ENCODE assay signal across 11 cellular contexts in genomic region chr4:8507251-8507570, GRCh38.
DNase-seq lines count a peak whose midpoint lies in the region; ATAC-seq, FAIRE-seq and TF ChIP-seq lines count a peak whose summit lies in the region.
"Had no signal": no experiment of that assay in that cellular context is flagged by ENCODE, and none has a peak within 500 bp of the region (broad histone marks: within the 10 kb centered on the region; RNA-seq: fewer than 3 reads in every experiment).

No MANE protein-coding gene starts in this region.

- no TSS peak for BruUV-seq in IMR-90 (replicated peaks; lab: Mats Ljungman, UMichigan)

- H2AK5ac ChIP-seq in IMR-90 (ENCODE audit: low read depth, low read length): no peak overlapping the region
- peak overlapping the region; percentile 70; the same call in 1 of the 2 replicates for H2AK5ac ChIP-seq in H1 (ENCODE audit: low read depth, low read length)

- H3K4me2 ChIP-seq in IMR-90 (ENCODE audit: low read depth, low read length): no peak overlapping the region
- no peak overlapping the region for H3K4me2 ChIP-seq in H1 (ENCODE audit: insufficient read depth in 1 of 2, low read depth in 2 of 2, low read length in 2 of 2)

- H3K36me3 ChIP-seq in IMR-90 (ENCODE audit: control insufficient read depth, insufficient read depth, low read length) (no peaks in the 10 kb centered on the region), H1 (ENCODE audit: control insufficient read depth in 2 of 4, insufficient read depth in 4 of 4, low read length in 3 of 4) (no peaks in the 10 kb centered on the region), muscle layer of duodenum (ENCODE audit: control insufficient read depth in 1 of 2, insufficient read depth in 2 of 2, low read length in 2 of 2) (no peaks in the 10 kb centered on the region), tibial artery (no peaks in the 10 kb centered on the region)

- no peaks in the 10 kb centered on the region for H3K27me3 Mint-ChIP-seq in natural killer cell treated with Interleukin-12 subunit alpha and Interleukin-12 subunit beta and Interleukin-15 and Interleukin-18, amount 100 ng/mL, for 72 hours

- H3K27ac Mint-ChIP-seq in natural killer cell treated with Interleukin-12 subunit alpha and Interleukin-12 subunit beta and Interleukin-15 and Interleukin-18, amount 100 ng/mL, for 72 hours: no peak overlapping the region
- H3K27ac Mint-ChIP-seq: CD8-positive, alpha-beta memory T cell had no signal

- no peak for TF ChIP-seq RAD21 in IMR-90 (IDR thresholded peaks at IDR 0.05; ENCODE audit: low read length)
- TF ChIP-seq RAD21 in H1 (IDR thresholded peaks at IDR 0.05 in 1 of 2, conservative IDR thresholded peaks at IDR 0.05 in 1 of 2; ENCODE audit: low read depth in 2 of 2, low read length in 2 of 2): no peak

- H3K56ac ChIP-seq in IMR-90 (ENCODE audit: extremely low read depth, insufficient read depth, low read length): no peak overlapping the region
- H3K56ac ChIP-seq in H1 (replicated peaks; ENCODE audit: insufficient read length, low read depth, low read length): no peak overlapping the region

- H2BK120ac ChIP-seq in IMR-90 (ENCODE audit: low read depth, low read length) (no peak overlapping the region), H1 (replicated peaks; ENCODE audit: low read depth, low read length) (no peak overlapping the region)

- H3K9ac ChIP-seq in IMR-90 (ENCODE audit: low read depth, low read length) (peak overlapping the region; percentile 0; the same call in 1 of the 2 replicates), H1 (replicated peaks in 1 of 4; ENCODE audit: extremely low read depth in 1 of 4, low read depth in 3 of 4, low read length in 3 of 4) (no peak overlapping the region)

- POLR2A ChIA-PET in IMR-90 (lab: Charles Lee; ENCODE audit: unreplicated experiment): no interaction called here
- POLR2A ChIA-PET in H1 (lab: Charles Lee; ENCODE audit: partially characterized antibody): interaction anchor here (0.9 to 1.5 kb wide), 3 partner anchors 10 to 35 kb away, joined by 3 read pairs; no protein-coding TSS in a partner anchor

- no peaks in the 10 kb centered on the region for H3K9me3 Mint-ChIP-seq in natural killer cell treated with Interleukin-12 subunit alpha and Interleukin-12 subunit beta and Interleukin-15 and Interleukin-18, amount 100 ng/mL, for 72 hours

- dilution Hi-C loops in IMR-90 (cut with HindIII; ENCODE audit: low sequenced_read_pairs, unreplicated experiment): no loop called here

- no peaks in the 10 kb centered on the region for H3K9me1 ChIP-seq in IMR-90 (ENCODE audit: insufficient read depth, low read length)

- H3K36me3 Mint-ChIP-seq in natural killer cell treated with Interleukin-12 subunit alpha and Interleukin-12 subunit beta and Interleukin-15 and Interleukin-18, amount 100 ng/mL, for 72 hours: no peaks in the 10 kb centered on the region
- H3K36me3 Mint-ChIP-seq: CD8-positive, alpha-beta memory T cell had no signal

- peak overlapping the region; percentile 33 for H4K91ac ChIP-seq in IMR-90 (ENCODE audit: insufficient read depth, low read depth, low read length)
- peak overlapping the region; percentile 61 for H4K91ac ChIP-seq in H1 (replicated peaks; ENCODE audit: insufficient read length, low read length)

- WGBS in IMR-90 (ENCODE audit: extremely low coverage in 2 of 2, insufficient read length in 1 of 2), 2 experiments: 73% methylated on average over 8 of the region's 12 CpGs; no CpG with 5 or more reads in 1 of the 2 experiments
- 82% methylated on average over 12 of the region's 12 CpGs; no CpG with 5 or more reads in 1 of the 2 experiments for WGBS in H1 (ENCODE audit: extremely low coverage in 1 of 2, insufficient coverage in 1 of 2, insufficient read length in 1 of 2, insufficient replicate concordance in 2 of 2, low coverage in 1 of 2, low lambda C conversion rate in 2 of 2, missing lambda C conversion rate in 1 of 2), 2 experiments

- peak overlapping the region; percentile 76 for H2AK9ac ChIP-seq in IMR-90 (replicated peaks; ENCODE audit: low read depth, low read length, poor library complexity)

- ATAC-seq in IMR-90 (ENCODE audit: low read depth) (no peak), HG02870 (IDR thresholded peaks at IDR 0.05; ENCODE audit: unreplicated experiment) (no peak)
- no peak for ATAC-seq in natural killer cell treated with Interleukin-12 subunit alpha and Interleukin-12 subunit beta and Interleukin-15 and Interleukin-18, amount 100 ng/mL, for 72 hours

- H4K20me1 ChIP-seq in IMR-90 (ENCODE audit: insufficient read depth, low read length) (no peaks in the 10 kb centered on the region), H1 (replicated peaks in 1 of 2; ENCODE audit: control insufficient read depth in 1 of 2, insufficient read depth in 2 of 2, low read length in 2 of 2) (no peaks in the 10 kb centered on the region)

- no peak overlapping the region for H3K4me3 Mint-ChIP-seq in natural killer cell treated with Interleukin-12 subunit alpha and Interleukin-12 subunit beta and Interleukin-15 and Interleukin-18, amount 100 ng/mL, for 72 hours
- H3K4me3 Mint-ChIP-seq: CD8-positive, alpha-beta memory T cell had no signal

- H2BK15ac ChIP-seq in IMR-90 (ENCODE audit: low read depth, low read length) (peak overlapping the region; percentile 38; the same call in 1 of the 3 replicates), H1 (ENCODE audit: low read length) (0 out of 2 replicates have a peak overlapping the region, but pooled peaks have one; percentile 61)

- no peak overlapping the region for H3K4me3 ChIP-seq in IMR-90 (ENCODE audit: insufficient read depth, low read depth, low read length)
- no peak overlapping the region for H3K4me3 ChIP-seq in H1 (ENCODE audit: extremely low read depth in 1 of 4, insufficient read depth in 2 of 4, low read depth in 3 of 4, low read length in 4 of 4)
- H3K4me3 ChIP-seq in muscle layer of duodenum (ENCODE audit: low read depth in 1 of 2, low read length in 2 of 2): no peak overlapping the region
- H3K4me3 ChIP-seq in tibial artery: no peak overlapping the region

- H3K18ac ChIP-seq in IMR-90 (ENCODE audit: low read depth, low read length) (peak overlapping the region; percentile 14; the same call in 1 of the 2 replicates), H1 (ENCODE audit: extremely low read depth, low read length) (no peak overlapping the region; the same call in 1 of the 2 replicates)

- TF ChIP-seq EP300 in H1 (IDR thresholded peaks at IDR 0.05; ENCODE audit: borderline replicate concordance in 1 of 2, low read depth in 2 of 2, low read length in 2 of 2): no peak

- peaks cover 18% of the 10 kb centered on the region; the same call in 1 of the 2 replicates for H3K27me3 ChIP-seq in IMR-90 (ENCODE audit: control insufficient read depth, insufficient read depth, low read length)
- H3K27me3 ChIP-seq in H1 (replicated peaks in 1 of 4; ENCODE audit: control insufficient read depth in 3 of 4, extremely low read depth in 1 of 4, insufficient read depth in 3 of 4, low read length in 3 of 4): no peaks in the 10 kb centered on the region; a peak in 3 of 7 replicates
- H3K27me3 ChIP-seq in muscle layer of duodenum (ENCODE audit: low read depth, low read length): no peaks in the 10 kb centered on the region
- H3K27me3 ChIP-seq in tibial artery: no peaks in the 10 kb centered on the region

- H2AFZ ChIP-seq in IMR-90 (replicated peaks; ENCODE audit: low read length, poor library complexity) (peak overlapping the region; percentile 83), H1 (ENCODE audit: low read length) (no peak overlapping the region)

- intact Hi-C loops in IMR-90 (cut with micrococcal nuclease): loop anchor here (2.0 kb wide), 1 partner anchor 34 kb away; no protein-coding TSS in a partner anchor
- intact Hi-C loops in tibial artery (cut with DNase I; ENCODE audit: low total_unique reads): no loop called here

- TF ChIP-seq CTCF in IMR-90 (conservative IDR thresholded peaks at IDR 0.05; ENCODE audit: low read depth, low read length): no peak
- TF ChIP-seq CTCF in H1 (IDR thresholded peaks at IDR 0.05; ENCODE audit: control extremely low read depth in 1 of 3, insufficient read depth in 1 of 3, low read depth in 1 of 3, low read length in 3 of 3): no peak
- TF ChIP-seq CTCF in tibial artery (IDR thresholded peaks at IDR 0.05): no peak

- no peak for TF ChIP-seq POLR2A in IMR-90 (IDR thresholded peaks at IDR 0.05; ENCODE audit: low read depth, low read length)
- TF ChIP-seq POLR2A in H1 (IDR thresholded peaks at IDR 0.05; ENCODE audit: control extremely low read depth in 1 of 2, low read depth in 2 of 2, low read length in 2 of 2): no peak
- TF ChIP-seq POLR2A in GM12892 (IDR thresholded peaks at IDR 0.05; ENCODE audit: low read depth, low read length): no peak

- H3K4ac ChIP-seq in IMR-90 (ENCODE audit: low read depth, low read length): peak overlapping the region; percentile 31
- H3K4ac ChIP-seq in H1 (replicated peaks; ENCODE audit: insufficient read length, low read depth, low read length): peak overlapping the region; percentile 44

- H3K23me2 ChIP-seq in H1 (ENCODE audit: low read depth, low read length): no peaks in the 10 kb centered on the region

- H4K5ac ChIP-seq in IMR-90 (ENCODE audit: low read depth, low read length): peak overlapping the region; percentile 2; the same call in 1 of the 2 replicates
- H4K5ac ChIP-seq in H1 (ENCODE audit: insufficient read length, low read depth, low read length): no peak overlapping the region

- H3K9me3 ChIP-seq in IMR-90 (ENCODE audit: control insufficient read depth, insufficient read depth, low read length) (peaks cover 2% of the 10 kb centered on the region; the same call in 1 of the 2 replicates), H1 (ENCODE audit: insufficient read depth in 2 of 2, low read depth in 1 of 2, low read length in 1 of 2) (peaks cover 3% of the 10 kb centered on the region in 2 experiments; a peak in 3 of 4 replicates), muscle layer of duodenum (ENCODE audit: control insufficient read depth in 1 of 2, low read length in 2 of 2) (no peaks in the 10 kb centered on the region), tibial artery (no peaks in the 10 kb centered on the region)

- peak overlapping the region in 1 of 2 experiments; percentile 12; a peak in 1 of 4 replicates for H4K8ac ChIP-seq in IMR-90 (ENCODE audit: low read depth in 2 of 2, low read length in 2 of 2)
- no peak overlapping the region for H4K8ac ChIP-seq in H1 (ENCODE audit: extremely low read depth, insufficient read depth, low read length)

- no peaks in the 10 kb centered on the region for H3K79me2 ChIP-seq in H1 (ENCODE audit: control insufficient read depth in 1 of 2, insufficient read depth in 2 of 2, low read length in 2 of 2)

- H3K23ac ChIP-seq in IMR-90 (ENCODE audit: low read depth, low read length) (no peak overlapping the region), H1 (ENCODE audit: insufficient read length) (no peak overlapping the region)

- H2BK5ac ChIP-seq in IMR-90 (ENCODE audit: low read depth, low read length, poor library complexity, severe bottlenecking) (no peak overlapping the region), H1 (ENCODE audit: low read depth, low read length) (peak overlapping the region; percentile 75; the same call in 1 of the 2 replicates)

- DNase-seq in IMR-90 (no peak), H1 (ENCODE audit: low read depth in 1 of 2, low spot score in 2 of 2) (no peak), tibial artery (no peak), GM12892 (ENCODE audit: insufficient read length) (no peak), NCI-H748 treated with DMSO at 0.1 percent for 48 hours (lab: John Stamatoyannopoulos, UW) (no peak)
- no peak for DNase-seq in natural killer cell treated with Interleukin-12 subunit alpha and Interleukin-12 subunit beta and Interleukin-15 and Interleukin-18, amount 100 ng/mL, for 72 hours (ENCODE audit: low spot score)
- DNase-seq: CD8-positive, alpha-beta memory T cell; NCI-H446 treated with DMSO at 0.1 percent for 48 hours had no signal

- peaks cover 17% of the 10 kb centered on the region; the same call in 1 of the 2 replicates for H3K4me1 ChIP-seq in IMR-90 (ENCODE audit: control insufficient read depth, insufficient read depth, low read length)
- H3K4me1 ChIP-seq in H1 (replicated peaks in 1 of 4; ENCODE audit: control insufficient read depth in 3 of 4, insufficient read depth in 4 of 4, low read length in 3 of 4): peaks cover 6 to 24% (median 14%) of the 10 kb centered on the region in 4 experiments
- peaks cover 0 to 29% of the 10 kb centered on the region in 2 donors for H3K4me1 ChIP-seq in muscle layer of duodenum (ENCODE audit: control insufficient read depth in 1 of 2, insufficient read depth in 2 of 2, low read length in 2 of 2)
- H3K4me1 ChIP-seq in tibial artery: peaks cover 0 to 58% (median 36%) of the 10 kb centered on the region in 4 donors

- no peak overlapping the region for H2BK20ac ChIP-seq in IMR-90 (ENCODE audit: low read depth, low read length)
- 0 out of 2 replicates have a peak overlapping the region, but pooled peaks have one; percentile 90 for H2BK20ac ChIP-seq in H1 (ENCODE audit: low read length)

- peak overlapping the region; percentile 80; the same call in 1 of the 2 replicates for H2BK12ac ChIP-seq in H1 (ENCODE audit: low read depth, low read length)

- H3K79me1 ChIP-seq in IMR-90 (ENCODE audit: low read depth in 1 of 2, low read length in 2 of 2) (no peaks in the 10 kb centered on the region), H1 (ENCODE audit: low read depth, low read length) (no peaks in the 10 kb centered on the region)

- peak overlapping the region; percentile 70; the same call in 1 of the 2 replicates for H3K27ac ChIP-seq in IMR-90 (ENCODE audit: insufficient read depth, low read length)
- no peak overlapping the region for H3K27ac ChIP-seq in H1 (ENCODE audit: low read depth, low read length)
- H3K27ac ChIP-seq in muscle layer of duodenum (ENCODE audit: low read length): peak overlapping the region; percentile 16
- H3K27ac ChIP-seq in tibial artery: peak overlapping the region; percentile 67 to 84
- H3K27ac ChIP-seq: RWPE1 had no signal

- no peak for FAIRE-seq in H1 (lab: Jason Lieb, UNC)
- no peak for FAIRE-seq in GM12892 (lab: Jason Lieb, UNC)

- in situ Hi-C loops in IMR-90 (cut with MboI; ENCODE audit: low sequenced_read_pairs): no loop called here

- H3K14ac ChIP-seq in IMR-90 (replicated peaks; ENCODE audit: low read depth, low read length): no peak overlapping the region
- H3K14ac ChIP-seq in H1 (ENCODE audit: insufficient read length): no peak overlapping the region

- CTCF ChIA-PET in IMR-90 (lab: Yijun Ruan, JAX) (interaction anchor here (0.7 kb wide), 1 partner anchor 46 kb away, joined by 3 read pairs; no protein-coding TSS in a partner anchor), H1 (lab: Charles Lee; ENCODE audit: partially characterized antibody) (interaction anchor here (0.7 to 1.8 kb wide), 12 partner anchors 8 to 100 kb away, joined by 3 to 6 read pairs (median 3); no protein-coding TSS in a partner anchor)

- H3K4me1 Mint-ChIP-seq in natural killer cell treated with Interleukin-12 subunit alpha and Interleukin-12 subunit beta and Interleukin-15 and Interleukin-18, amount 100 ng/mL, for 72 hours (ENCODE audit: low read depth in 2 of 2): no peaks in the 10 kb centered on the region
- H3K4me1 Mint-ChIP-seq: CD8-positive, alpha-beta memory T cell had no signal
